ENCODE assay signal across 21 cellular contexts in the genomic region with DNA sequence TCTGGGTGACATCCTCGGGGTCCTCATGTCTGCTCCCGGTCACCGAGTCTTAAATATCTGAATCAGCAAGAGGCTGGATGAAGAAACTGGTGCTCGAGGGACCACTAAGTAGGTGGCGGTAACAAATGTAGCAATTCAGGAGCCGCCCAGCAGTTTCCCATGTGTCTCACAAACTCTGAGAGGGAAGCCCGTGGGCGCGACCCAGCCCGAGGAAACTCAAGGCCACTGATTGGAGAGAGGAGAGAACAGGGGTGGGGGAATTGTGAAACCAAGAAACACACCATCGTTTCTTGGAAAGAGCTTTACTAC. TPM values are rescaled to one million over a fixed set of nuclear protein-coding genes. Genes with fewer than 3 reads are reported as not detected.
A peak's percentile ranks its signal among the peaks of the same experiment; 100 is the strongest.
DNase-seq lines count a peak whose midpoint lies in the region; ATAC-seq, FAIRE-seq and TF ChIP-seq lines count a peak whose summit lies in the region.
"Had no signal": no experiment of that assay in that cellular context is flagged by ENCODE, and none has a peak within 500 bp of the region (broad histone marks: within the 10 kb centered on the region; RNA-seq: fewer than 3 reads in every experiment).

No MANE protein-coding gene starts in this region.

- no peaks in the 10 kb centered on the region for H3K9me3 Mint-ChIP-seq in activated CD8-positive, alpha-beta memory T cell treated with anti-CD3 and anti-CD28 coated beads, Interleukin-2, amount 10 ng/mL, durations not matched to agents 7 days and 5 days (ENCODE audit: low read depth)
- H3K9me3 Mint-ChIP-seq in neural progenitor cell, result peaks cover 5% of the 10 kb centered on the region
- H3K9me3 Mint-ChIP-seq: activated naive CD8-positive, alpha-beta T cell treated with anti-CD3 and anti-CD28 coated beads for 36 hours; activated T-cell treated with anti-CD3 and anti-CD28 coated beads, Interleukin-2, amount 50 U/mL, for 4 hours; central memory CD8-positive, alpha-beta T cell had no signal

- no peak for TF ChIP-seq POLR2A in gastrocnemius medialis (IDR thresholded peaks at IDR 0.05)

- no peaks in the 10 kb centered on the region for H3K36me3 ChIP-seq in gastrocnemius medialis
- H3K36me3 ChIP-seq in neural progenitor cell, result no peaks in the 10 kb centered on the region

- H4K20me1 ChIP-seq in neural progenitor cell (ENCODE audit: low read depth), result no peaks in the 10 kb centered on the region

- CTCF ChIA-PET in activated CD8-positive, alpha-beta memory T cell treated with anti-CD3 and anti-CD28 coated beads, Interleukin-2, amount 10 ng/mL, durations not matched to agents 7 days and 5 days (lab: Charles Lee), result no interaction called here

- no peak overlapping the region for H3K4me3 ChIP-seq in AG09309 (ENCODE audit: control insufficient read depth, low read depth, low read length)
- H3K4me3 ChIP-seq in gastrocnemius medialis, result no peak overlapping the region
- no peak overlapping the region for H3K4me3 ChIP-seq in neural progenitor cell

- no peaks in the 10 kb centered on the region for H3F3A ChIP-seq in neural progenitor cell (ENCODE audit: low read depth)

- H3K79me2 ChIP-seq in neural progenitor cell (ENCODE audit: low read depth), result no peaks in the 10 kb centered on the region

- H3K27me3 Mint-ChIP-seq in activated CD8-positive, alpha-beta memory T cell treated with anti-CD3 and anti-CD28 coated beads, Interleukin-2, amount 10 ng/mL, durations not matched to agents 7 days and 5 days, result peaks cover 31% of the 10 kb centered on the region
- peaks cover 5% of the 10 kb centered on the region for H3K27me3 Mint-ChIP-seq in neural progenitor cell (ENCODE audit: insufficient read depth, low read depth)

- no peaks in the 10 kb centered on the region for H3K9me3 ChIP-seq in gastrocnemius medialis
- H3K9me3 ChIP-seq in neural progenitor cell (ENCODE audit: low read depth), result no peaks in the 10 kb centered on the region

- no peak for TF ChIP-seq CTCF in AG09309 (IDR thresholded peaks at IDR 0.05; ENCODE audit: control insufficient read depth, insufficient read depth, low read depth, low read length, missing control alignments)
- TF ChIP-seq CTCF in gastrocnemius medialis (IDR thresholded peaks at IDR 0.05 in 4 of 5, conservative IDR thresholded peaks at IDR 0.05 in 1 of 5), result no peak
- TF ChIP-seq CTCF in neural progenitor cell (IDR thresholded peaks at IDR 0.05), result no peak

- H3K4me3 Mint-ChIP-seq in activated CD8-positive, alpha-beta memory T cell treated with anti-CD3 and anti-CD28 coated beads, Interleukin-2, amount 10 ng/mL, durations not matched to agents 7 days and 5 days, result no peak overlapping the region
- H3K4me3 Mint-ChIP-seq in neural progenitor cell, result no peak overlapping the region
- H3K4me3 Mint-ChIP-seq: activated naive CD8-positive, alpha-beta T cell treated with anti-CD3 and anti-CD28 coated beads for 36 hours; activated T-cell treated with anti-CD3 and anti-CD28 coated beads, Interleukin-2, amount 50 U/mL, for 4 hours; central memory CD8-positive, alpha-beta T cell; naive B cell had no signal

- H3K27ac ChIP-seq in gastrocnemius medialis (peak overlapping the region in 2 of 4 donors; percentile 8 to 37), neural progenitor cell (no peak overlapping the region)

- H3K27me3 ChIP-seq in gastrocnemius medialis (no peaks in the 10 kb centered on the region), neural progenitor cell (no peaks in the 10 kb centered on the region)

- intact Hi-C loops in gastrocnemius medialis (cut with DNase I; ENCODE audit: low total_unique reads), result no loop called here

- no peaks in the 10 kb centered on the region for H3K36me3 Mint-ChIP-seq in activated CD8-positive, alpha-beta memory T cell treated with anti-CD3 and anti-CD28 coated beads, Interleukin-2, amount 10 ng/mL, durations not matched to agents 7 days and 5 days
- no peaks in the 10 kb centered on the region for H3K36me3 Mint-ChIP-seq in neural progenitor cell
- H3K36me3 Mint-ChIP-seq: activated naive CD8-positive, alpha-beta T cell treated with anti-CD3 and anti-CD28 coated beads for 36 hours had no signal

- H3K4me1 ChIP-seq in gastrocnemius medialis (peaks cover 0 to 5% of the 10 kb centered on the region in 2 donors), neural progenitor cell (no peaks in the 10 kb centered on the region)

- H3K9ac ChIP-seq in neural progenitor cell, result no peak overlapping the region

- in situ Hi-C loops in gastrocnemius medialis (cut with MboI; ENCODE audit: low sequenced_read_pairs in 4 of 4), result no loop called here

- ATAC-seq in gastrocnemius medialis (peak; percentile 52 to 65), GM19455 (IDR thresholded peaks at IDR 0.05; ENCODE audit: unreplicated experiment) (no peak)
- no peak for ATAC-seq in activated CD8-positive, alpha-beta memory T cell treated with anti-CD3 and anti-CD28 coated beads, Interleukin-2, amount 10 ng/mL, durations not matched to agents 7 days and 5 days
- ATAC-seq: activated T-cell treated with anti-CD3 and anti-CD28 coated beads, Interleukin-2, amount 50 U/mL, for 4 hours; left lobe of liver; SK-N-SH treated with all-trans-retinoic acid at 6 μM for 48 hours had no signal

- peak; percentile 41 for DNase-seq in AG09309 (ENCODE audit: low read depth)
- DNase-seq in MV-4-11 (lab: John Stamatoyannopoulos, UW), result peak; percentile 82
- DNase-seq in fibroblast of peridontal ligament (ENCODE audit: extremely low read depth), result peak; percentile 73
- DNase-seq in gastrocnemius medialis, result peak in 1 of 2 donors; percentile 73
- no peak for DNase-seq in GM19239 (ENCODE audit: insufficient read length, low spot score)
- no peak for DNase-seq in activated CD8-positive, alpha-beta memory T cell treated with anti-CD3 and anti-CD28 coated beads, Interleukin-2, amount 10 ng/mL, durations not matched to agents 7 days and 5 days
- no peak for DNase-seq in neural progenitor cell (ENCODE audit: low spot score)
- DNase-seq: activated CD4-positive, alpha-beta T cell treated with anti-CD3 and anti-CD28 coated beads, Interleukin-2, amount 50 U/mL, for 48 hours; activated naive CD8-positive, alpha-beta T cell treated with anti-CD3 and anti-CD28 coated beads for 36 hours; activated T-cell treated with anti-CD3 and anti-CD28 coated beads, Interleukin-2, amount 50 U/mL, for 4 hours; DMS153; effector CD8-positive, alpha-beta T cell; naive B cell; NCI-H2029; NCI-H524; stimulated activated CD4-positive, alpha-beta T cell treated with anti-CD3 and anti-CD28 coated beads, Interleukin-15, amount 100 ng/mL, for 24 hours had no signal

- no peak overlapping the region for H3K27ac Mint-ChIP-seq in activated CD8-positive, alpha-beta memory T cell treated with anti-CD3 and anti-CD28 coated beads, Interleukin-2, amount 10 ng/mL, durations not matched to agents 7 days and 5 days
- H3K27ac Mint-ChIP-seq in neural progenitor cell, result no peak overlapping the region
- H3K27ac Mint-ChIP-seq: activated naive CD8-positive, alpha-beta T cell treated with anti-CD3 and anti-CD28 coated beads for 36 hours; progenitor cell of endocrine pancreas had no signal

- no peak overlapping the region for H3K4me2 ChIP-seq in neural progenitor cell

- H3K4me1 Mint-ChIP-seq in activated CD8-positive, alpha-beta memory T cell treated with anti-CD3 and anti-CD28 coated beads, Interleukin-2, amount 10 ng/mL, durations not matched to agents 7 days and 5 days, result no peaks in the 10 kb centered on the region
- peaks cover 12% of the 10 kb centered on the region for H3K4me1 Mint-ChIP-seq in neural progenitor cell
- H3K4me1 Mint-ChIP-seq: central memory CD8-positive, alpha-beta T cell; naive B cell had no signal

- H2AFZ ChIP-seq in neural progenitor cell (replicated peaks), result no peak overlapping the region

- FAIRE-seq in GM19239 (lab: Jason Lieb, UNC), result no peak

RNA-seq across cellular contexts. Expression of a gene that starts 10.7 kb away (rescaled TPM):
- total RNA-seq in gastrocnemius medialis, result 1 to 10 TPM; 6.5 to 8.7 (median 7.2) TPM
- total RNA-seq in activated CD8-positive, alpha-beta memory T cell treated with anti-CD3 and anti-CD28 coated beads, Interleukin-2, amount 10 ng/mL, durations not matched to agents 7 days and 5 days, result not detected
- not detected in 2 replicates for total RNA-seq in neural progenitor cell (ENCODE audit: low replicate concordance)
- total RNA-seq: activated naive CD8-positive, alpha-beta T cell treated with anti-CD3 and anti-CD28 coated beads for 36 hours had no signal

Comparison
In these comparisons a context has a peak if more than half of its experiments do, and no peak if none do; other contexts are left out.
1. DNase-seq: peak in AG09309 (single experiment), MV-4-11 (single experiment) and fibroblast of peridontal ligament (single experiment); none in GM19239 (single experiment), activated CD8-positive, alpha-beta memory T cell treated with anti-CD3 and anti-CD28 coated beads, Interleukin-2, amount 10 ng/mL, durations not matched to agents 7 days and 5 days (single experiment) and neural progenitor cell (single experiment).
2. ATAC-seq: peak in gastrocnemius medialis (2 of 2); none in activated CD8-positive, alpha-beta memory T cell treated with anti-CD3 and anti-CD28 coated beads, Interleukin-2, amount 10 ng/mL, durations not matched to agents 7 days and 5 days (single experiment) and GM19455 (single experiment).